ENCODE assay signal across 17 cellular contexts in genomic region chr6:41878961-41879405, GRCh38. TPM values are rescaled to one million over a fixed set of nuclear protein-coding genes. Genes with fewer than 3 reads are reported as not detected.
A peak's percentile ranks its signal among the peaks of the same experiment; 100 is the strongest.
DNase-seq lines count a peak whose midpoint lies in the region; ATAC-seq, FAIRE-seq and TF ChIP-seq lines count a peak whose summit lies in the region.
"Had no signal": no experiment of that assay in that cellular context is flagged by ENCODE, and none has a peak within 500 bp of the region (broad histone marks: within the 10 kb centered on the region; RNA-seq: fewer than 3 reads in every experiment).

No MANE protein-coding gene starts in this region.

- no peak for TF ChIP-seq RAD21 in IMR-90 (IDR thresholded peaks at IDR 0.05; ENCODE audit: low read length)

- peak overlapping the region; percentile 91 for H3K14ac ChIP-seq in IMR-90 (replicated peaks; ENCODE audit: low read depth, low read length)

- peak overlapping the region; percentile 100 for H2BK5ac ChIP-seq in IMR-90 (ENCODE audit: low read depth, low read length, poor library complexity, severe bottlenecking)

- POLR2A ChIA-PET in IMR-90 (lab: Charles Lee; ENCODE audit: unreplicated experiment): no interaction called here

- H3K4me1 Mint-ChIP-seq in chondrocyte (ENCODE audit: low read depth): peaks cover 14% of the 10 kb centered on the region
- H3K4me1 Mint-ChIP-seq: activated CD8-positive, alpha-beta memory T cell treated with anti-CD3 and anti-CD28 coated beads, Interleukin-2, amount 10 ng/mL, durations not matched to agents 7 days and 5 days had no signal

- peak overlapping the region; percentile 95 for H3K4ac ChIP-seq in IMR-90 (ENCODE audit: low read depth, low read length)

- H3K4me2 ChIP-seq in IMR-90 (ENCODE audit: low read depth, low read length) (no peak overlapping the region; the same call in 1 of the 2 replicates), osteoblast (ENCODE audit: insufficient read depth, low read length) (peak overlapping the region; percentile 49)

- H3K79me1 ChIP-seq in IMR-90 (ENCODE audit: low read depth in 1 of 2, low read length in 2 of 2): peaks cover 0 to 7% of the 10 kb centered on the region in 2 experiments; a peak in 2 of 4 replicates

- H3K56ac ChIP-seq in IMR-90 (ENCODE audit: extremely low read depth, insufficient read depth, low read length): peak overlapping the region; percentile 90; the same call in 1 of the 2 replicates

- peaks cover 3% of the 10 kb centered on the region; the same call in 1 of the 2 replicates for H4K20me1 ChIP-seq in IMR-90 (ENCODE audit: insufficient read depth, low read length)
- H4K20me1 ChIP-seq in osteoblast (ENCODE audit: insufficient read depth, low read length): no peaks in the 10 kb centered on the region

- no peaks in the 10 kb centered on the region for H3K27me3 Mint-ChIP-seq in chondrocyte (ENCODE audit: low read depth)
- H3K27me3 Mint-ChIP-seq: activated CD8-positive, alpha-beta memory T cell treated with anti-CD3 and anti-CD28 coated beads, Interleukin-2, amount 10 ng/mL, durations not matched to agents 7 days and 5 days had no signal

- peak; percentile 90 for ATAC-seq in IMR-90 (ENCODE audit: low read depth)
- no peak for ATAC-seq in HG03460 (IDR thresholded peaks at IDR 0.05; ENCODE audit: unreplicated experiment)
- ATAC-seq: activated CD8-positive, alpha-beta memory T cell treated with anti-CD3 and anti-CD28 coated beads, Interleukin-2, amount 10 ng/mL, durations not matched to agents 7 days and 5 days; CD8-positive, alpha-beta T cell; heart left ventricle had no signal

- H3K9ac ChIP-seq in IMR-90 (ENCODE audit: low read depth, low read length): no peak overlapping the region

- H3K4me1 ChIP-seq in IMR-90 (ENCODE audit: control insufficient read depth, insufficient read depth, low read length) (peaks cover 5% of the 10 kb centered on the region; the same call in 1 of the 2 replicates), osteoblast (ENCODE audit: insufficient read depth, low read length) (peaks cover 13% of the 10 kb centered on the region)
- H3K4me1 ChIP-seq: breast epithelium, heart left ventricle, prostate gland, tibial nerve had no signal

- peak overlapping the region; percentile 62 for H3K27ac Mint-ChIP-seq in chondrocyte (ENCODE audit: unreplicated experiment)
- H3K27ac Mint-ChIP-seq: activated CD8-positive, alpha-beta memory T cell treated with anti-CD3 and anti-CD28 coated beads, Interleukin-2, amount 10 ng/mL, durations not matched to agents 7 days and 5 days; CD8-positive, alpha-beta T cell had no signal

- no peak overlapping the region for H2AK9ac ChIP-seq in IMR-90 (replicated peaks; ENCODE audit: low read depth, low read length, poor library complexity)

- intact Hi-C loops in IMR-90 (cut with micrococcal nuclease): loop anchor here (2.0 kb wide), 1 partner anchor 68 kb away; no protein-coding TSS in a partner anchor

- DNase-seq in Daoy (ENCODE audit: low read depth) (peak; percentile 15), IMR-90 (peak; percentile 83), chondrocyte (ENCODE audit: low spot score) (no peak), osteoblast (ENCODE audit: insufficient read length, low spot score, missing footprints) (no peak), NCI-H146 treated with DMSO at 0.1 percent for 48 hours (lab: John Stamatoyannopoulos, UW; ENCODE audit: unreplicated experiment) (no peak), GM12892 (ENCODE audit: insufficient read length) (no peak), KG1 (lab: John Stamatoyannopoulos, UW) (no peak)
- DNase-seq: activated CD8-positive, alpha-beta memory T cell treated with anti-CD3 and anti-CD28 coated beads, Interleukin-2, amount 10 ng/mL, durations not matched to agents 7 days and 5 days; activated gamma-delta T cell treated with Interleukin-2 at 50 U/mL for 16 hours; CD8-positive, alpha-beta T cell; heart left ventricle; NCI-H1105; WERI-Rb-1 had no signal

- H3K27me3 ChIP-seq in IMR-90 (ENCODE audit: control insufficient read depth, insufficient read depth, low read length) (no peaks in the 10 kb centered on the region), osteoblast (ENCODE audit: insufficient read depth, low read length) (no peaks in the 10 kb centered on the region)
- H3K27me3 ChIP-seq: breast epithelium, heart left ventricle, tibial nerve had no signal

- H3K18ac ChIP-seq in IMR-90 (ENCODE audit: low read depth, low read length): no peak overlapping the region

- WGBS in IMR-90 (ENCODE audit: extremely low coverage in 2 of 2, insufficient read length in 1 of 2), 2 experiments: no CpG with 5 or more reads among the region's 5 CpGs

- no TSS peak for BruUV-seq in IMR-90 (replicated peaks; lab: Mats Ljungman, UMichigan)

- H2BK120ac ChIP-seq in IMR-90 (ENCODE audit: low read depth, low read length): peak overlapping the region; percentile 92

- peak overlapping the region in 1 of 2 experiments; percentile 81; a peak in 2 of 4 replicates for H4K8ac ChIP-seq in IMR-90 (ENCODE audit: low read depth in 2 of 2, low read length in 2 of 2)

- peak overlapping the region; percentile 67 for H2AFZ ChIP-seq in IMR-90 (replicated peaks; ENCODE audit: low read length, poor library complexity)
- H2AFZ ChIP-seq in osteoblast (ENCODE audit: low read length): no peak overlapping the region

- H4K5ac ChIP-seq in IMR-90 (ENCODE audit: low read depth, low read length): no peak overlapping the region

- H3K4me3 ChIP-seq in IMR-90 (ENCODE audit: insufficient read depth, low read depth, low read length) (no peak overlapping the region), osteoblast (ENCODE audit: insufficient read depth, low read length) (no peak overlapping the region)
- H3K4me3 ChIP-seq: breast epithelium, heart left ventricle, prostate gland, tibial nerve had no signal

- dilution Hi-C loops in IMR-90 (cut with HindIII; ENCODE audit: low sequenced_read_pairs, unreplicated experiment): no loop called here

- TF ChIP-seq POLR2A in IMR-90 (IDR thresholded peaks at IDR 0.05; ENCODE audit: low read depth, low read length): no peak
- no peak for TF ChIP-seq POLR2A in GM12892 (IDR thresholded peaks at IDR 0.05; ENCODE audit: low read depth, low read length)

- no peaks in the 10 kb centered on the region for H3K9me3 ChIP-seq in IMR-90 (ENCODE audit: control insufficient read depth, insufficient read depth, low read length)
- no peaks in the 10 kb centered on the region for H3K9me3 ChIP-seq in osteoblast (ENCODE audit: low read depth, low read length)
- H3K9me3 ChIP-seq: breast epithelium, heart left ventricle, prostate gland, tibial nerve had no signal

- no peak overlapping the region for H3K4me3 Mint-ChIP-seq in chondrocyte (ENCODE audit: unreplicated experiment)
- H3K4me3 Mint-ChIP-seq: activated CD8-positive, alpha-beta memory T cell treated with anti-CD3 and anti-CD28 coated beads, Interleukin-2, amount 10 ng/mL, durations not matched to agents 7 days and 5 days; CD8-positive, alpha-beta T cell had no signal

- CTCF ChIA-PET in IMR-90 (lab: Yijun Ruan, JAX): interaction anchor here (0.6 to 1.2 kb wide), 2 partner anchors 20 to 46 kb away, joined by 3 read pairs; no protein-coding TSS in a partner anchor

- H2BK15ac ChIP-seq in IMR-90 (ENCODE audit: low read depth, low read length): peak overlapping the region; percentile 80; the same call in 1 of the 3 replicates

- peaks cover 8% of the 10 kb centered on the region; the same call in 1 of the 2 replicates for H3K9me1 ChIP-seq in IMR-90 (ENCODE audit: insufficient read depth, low read length)

- H4K91ac ChIP-seq in IMR-90 (ENCODE audit: insufficient read depth, low read depth, low read length): peak overlapping the region; percentile 77; the same call in 1 of the 2 replicates

- peak overlapping the region; percentile 48 for H3K27ac ChIP-seq in IMR-90 (ENCODE audit: insufficient read depth, low read length)
- peak overlapping the region; percentile 52 for H3K27ac ChIP-seq in osteoblast (ENCODE audit: low read depth, low read length)
- H3K27ac ChIP-seq: breast epithelium, heart left ventricle, prostate gland, tibial nerve, WERI-Rb-1 had no signal

- in situ Hi-C loops in IMR-90 (cut with MboI; ENCODE audit: low sequenced_read_pairs): no loop called here

- peak overlapping the region; percentile 95; the same call in 1 of the 2 replicates for H3K23ac ChIP-seq in IMR-90 (ENCODE audit: low read depth, low read length)

- H3K79me2 ChIP-seq in osteoblast (ENCODE audit: insufficient read depth, low read length): no peaks in the 10 kb centered on the region

- TF ChIP-seq CTCF in IMR-90 (conservative IDR thresholded peaks at IDR 0.05; ENCODE audit: low read depth, low read length) (no peak), chondrocyte (IDR thresholded peaks at IDR 0.05) (no peak), osteoblast (IDR thresholded peaks at IDR 0.05; ENCODE audit: extremely low read depth, low read depth, low read length) (no peak)

- no peak overlapping the region for H2AK5ac ChIP-seq in IMR-90 (ENCODE audit: low read depth, low read length)

- H3K9me3 Mint-ChIP-seq in chondrocyte (ENCODE audit: low read depth): no peaks in the 10 kb centered on the region
- H3K9me3 Mint-ChIP-seq: CD8-positive, alpha-beta T cell had no signal

- no peak for FAIRE-seq in GM12892 (lab: Jason Lieb, UNC)

- H3K36me3 ChIP-seq in IMR-90 (ENCODE audit: control insufficient read depth, insufficient read depth, low read length) (no peaks in the 10 kb centered on the region), osteoblast (ENCODE audit: insufficient read depth, low read length) (no peaks in the 10 kb centered on the region)
- H3K36me3 ChIP-seq: breast epithelium, heart left ventricle, prostate gland, tibial nerve had no signal

- H2BK20ac ChIP-seq in IMR-90 (ENCODE audit: low read depth, low read length): peak overlapping the region; percentile 96

- no peaks in the 10 kb centered on the region for H3K36me3 Mint-ChIP-seq in chondrocyte (ENCODE audit: low read depth)
- H3K36me3 Mint-ChIP-seq: CD8-positive, alpha-beta T cell had no signal

RNA-seq across cellular contexts. Expression of gene USP49, which starts 16.2 kb away (rescaled TPM):
- 0.83 and 3.9 TPM in 2 replicates for total RNA-seq in Daoy (2014; rRNA removed; shearing (Covaris generic))
- total RNA-seq in IMR-90 (2012; rRNA removed): 1.4 TPM in 2 replicates
- polyA plus RNA-seq in IMR-90 (2012; rRNA removed): 1.4 and 2.1 TPM in 2 replicates
- polyA plus RNA-seq in IMR-90 (2012; cell fraction: cytosol; rRNA removed): 0.55 and 0.92 TPM in 2 replicates
- polyA plus RNA-seq in IMR-90 (2012; cell fraction: nucleus; rRNA removed; ENCODE audit: low replicate concordance): 9.5 and 9.8 TPM in 2 replicates
- total RNA-seq in chondrocyte: 3.4 to 5.2 TPM (median 3.5 TPM) in 3 replicates
- 3.6 and 3.8 TPM in 2 replicates for total RNA-seq in osteoblast
- 6.1 TPM for polyA plus RNA-seq in GM12892 (2012; ENCODE audit: missing spikeins)

RNA-seq across cellular contexts. Expression of gene MED20, which starts 42.0 kb away (rescaled TPM):
- total RNA-seq in Daoy (2014; rRNA removed; shearing (Covaris generic)): 32.1 and 45.1 TPM in 2 replicates
- total RNA-seq in IMR-90 (2012; rRNA removed) (35.6 and 38.2 TPM in 2 replicates), chondrocyte (19.9 to 23.4 TPM (median 21.7 TPM) in 3 replicates), osteoblast (27.4 and 30.8 TPM in 2 replicates)
- polyA plus RNA-seq in IMR-90 (2012; rRNA removed): 22.0 and 24.8 TPM in 2 replicates
- 16.4 and 20.3 TPM in 2 replicates for polyA plus RNA-seq in IMR-90 (2012; cell fraction: cytosol; rRNA removed)
- 14.3 and 22.5 TPM in 2 replicates for polyA plus RNA-seq in IMR-90 (2012; cell fraction: nucleus; rRNA removed; ENCODE audit: low replicate concordance)
- 8.8 TPM for polyA plus RNA-seq in GM12892 (2012; ENCODE audit: missing spikeins)

RNA-seq across cellular contexts. Expression of gene BYSL, which starts 42.3 kb away (rescaled TPM):
- 35.4 and 42.4 TPM in 2 replicates for total RNA-seq in Daoy (2014; rRNA removed; shearing (Covaris generic))
- total RNA-seq in IMR-90 (2012; rRNA removed) (25.3 and 26.7 TPM in 2 replicates), chondrocyte (17.4 to 20.7 TPM (median 19.7 TPM) in 3 replicates), osteoblast (11.6 and 11.8 TPM in 2 replicates)
- polyA plus RNA-seq in IMR-90 (2012; rRNA removed): 35.5 and 36.3 TPM in 2 replicates
- polyA plus RNA-seq in IMR-90 (2012; cell fraction: cytosol; rRNA removed): 23.5 and 24.9 TPM in 2 replicates
- polyA plus RNA-seq in IMR-90 (2012; cell fraction: nucleus; rRNA removed; ENCODE audit: low replicate concordance): 29.1 and 39.6 TPM in 2 replicates
- 15.2 TPM for polyA plus RNA-seq in GM12892 (2012; ENCODE audit: missing spikeins)

Comparison
In these comparisons a context has a peak if more than half of its experiments do, and no peak if none do; other contexts are left out.
1. DNase-seq: peak in Daoy (single experiment) and IMR-90 (single experiment); none in chondrocyte (single experiment), osteoblast (single experiment), NCI-H146 treated with DMSO at 0.1 percent for 48 hours (single experiment), GM12892 (single experiment) and KG1 (single experiment).